In genomic region chr1:21331752-21332480, GRCh38 we compare ENCODE assay signal across 8 cellular contexts. TPM values are rescaled to one million over a fixed set of nuclear protein-coding genes. Genes with fewer than 3 reads are reported as not detected.
DNase-seq lines count a peak whose midpoint lies in the region; ATAC-seq, FAIRE-seq and TF ChIP-seq lines count a peak whose summit lies in the region.
"Had no signal": no experiment of that assay in that cellular context is flagged by ENCODE, and none has a peak within 500 bp of the region (broad histone marks: within the 10 kb centered on the region; RNA-seq: fewer than 3 reads in every experiment).

No MANE protein-coding gene starts in this region.

- peaks cover 46% of the 10 kb centered on the region for H3F3A ChIP-seq in PC-9 (ENCODE audit: insufficient read depth, low read depth)

- H3K4me2 ChIP-seq in HCT116 (ENCODE audit: low read length) (peak overlapping the region; percentile 13; the same call in 1 of the 2 replicates), PC-9 (peak overlapping the region; percentile 19; the same call in 1 of the 2 replicates)

- H3K4me3 ChIP-seq in HCT116 (replicated peaks in 1 of 2; ENCODE audit: low read depth in 1 of 2, low read length in 2 of 2) (no peak overlapping the region), PC-9 (no peak overlapping the region), esophagus muscularis mucosa (no peak overlapping the region), small intestine (ENCODE audit: low read depth in 1 of 2, low read length in 2 of 2) (no peak overlapping the region)

- CTCF ChIA-PET in HCT116 (lab: Charles Lee) (interaction anchor here (1.3 kb wide), 1 partner anchor 62 kb away, joined by 3 read pairs; no protein-coding TSS in a partner anchor), PC-9 (lab: Charles Lee) (no interaction called here)

- H3K4me1 ChIP-seq in HCT116 (ENCODE audit: control insufficient read depth in 1 of 2, insufficient read depth in 2 of 2, low read length in 2 of 2) (peaks cover 72 to 79% of the 10 kb centered on the region in 2 experiments), PC-9 (replicated peaks; ENCODE audit: insufficient read depth) (peaks cover 87% of the 10 kb centered on the region), esophagus muscularis mucosa (peaks cover 66 to 91% (median 83%) of the 10 kb centered on the region in 4 donors), small intestine (ENCODE audit: control insufficient read depth in 2 of 2, insufficient read depth in 1 of 2, low read depth in 1 of 2, low read length in 1 of 2) (peaks cover 9 to 25% of the 10 kb centered on the region in 2 donors)

- ATAC-seq in HCT116: no peak

- FAIRE-seq in small intestine (lab: Jason Lieb, UNC): no peak

- intact Hi-C loops in HCT116 (cut with micrococcal nuclease) (no loop called here), PC-9 (cut with micrococcal nuclease; ENCODE audit: unreplicated experiment) (no loop called here), esophagus muscularis mucosa (cut with DNase I) (loop anchor here (5.0 kb wide), 1 partner anchor 40 kb away; the partner anchor contains the start of gene ECE1)

- H4K20me1 ChIP-seq in HCT116 (ENCODE audit: insufficient read depth) (no peaks in the 10 kb centered on the region), PC-9 (ENCODE audit: insufficient read depth) (no peaks in the 10 kb centered on the region)

- BruUV-seq in HCT116 (replicated peaks; lab: Mats Ljungman, UMichigan) (TSS peak; percentile 22), PC-9 (replicated peaks; lab: Mats Ljungman, UMichigan) (no TSS peak)

- DNase-seq in HCT116 (ENCODE audit: low read depth, low spot score): no peak
- DNase-seq in PC-9: no peak
- DNase-seq in esophagus muscularis mucosa (ENCODE audit: extremely low spot score): no peak
- peak; percentile 38 for DNase-seq in small intestine
- DNase-seq in NCI-H446 (lab: John Stamatoyannopoulos, UW): no peak
- DNase-seq in SW480 (ENCODE audit: low spot score): no peak
- no peak for DNase-seq in NK-92 (lab: John Stamatoyannopoulos, UW; ENCODE audit: unreplicated experiment)
- DNase-seq: NCI-H510A had no signal

- H3K79me2 ChIP-seq in HCT116 (ENCODE audit: insufficient read depth, low read length) (peaks cover 64% of the 10 kb centered on the region), PC-9 (ENCODE audit: low read depth) (peaks cover 59% of the 10 kb centered on the region)

- H3K36me3 ChIP-seq in HCT116 (ENCODE audit: control insufficient read depth in 1 of 2, insufficient read depth in 2 of 2, low read length in 2 of 2): no peaks in the 10 kb centered on the region
- H3K36me3 ChIP-seq in PC-9 (ENCODE audit: low read depth): no peaks in the 10 kb centered on the region
- peaks cover 0 to 9% (median 0%) of the 10 kb centered on the region in 4 donors for H3K36me3 ChIP-seq in esophagus muscularis mucosa
- no peaks in the 10 kb centered on the region for H3K36me3 ChIP-seq in small intestine (ENCODE audit: control insufficient read depth in 2 of 2, insufficient read depth in 2 of 2, low read length in 2 of 2)

- H2AFZ ChIP-seq in HCT116 (ENCODE audit: low read depth, low read length, poor library complexity, severe bottlenecking) (no peak overlapping the region), PC-9 (no peak overlapping the region)

- TF ChIP-seq EP300 in esophagus muscularis mucosa (IDR thresholded peaks at IDR 0.05): no peak

- TF ChIP-seq RAD21 in HCT116 (IDR thresholded peaks at IDR 0.05; ENCODE audit: low read depth): no peak

- H3K27me3 ChIP-seq in HCT116 (ENCODE audit: insufficient read depth, low read length) (no peaks in the 10 kb centered on the region), PC-9 (ENCODE audit: insufficient read depth, low read depth) (no peaks in the 10 kb centered on the region), esophagus muscularis mucosa (no peaks in the 10 kb centered on the region), small intestine (ENCODE audit: control insufficient read depth in 2 of 2, insufficient read depth in 2 of 2, low read length in 2 of 2) (no peaks in the 10 kb centered on the region)

- no peaks in the 10 kb centered on the region for H3K9me2 ChIP-seq in HCT116 (ENCODE audit: insufficient read depth)
- H3K9me2 ChIP-seq in PC-9 (ENCODE audit: insufficient read depth): no peaks in the 10 kb centered on the region

- H3K27ac ChIP-seq in HCT116 (ENCODE audit: low read depth, low read length) (no peak overlapping the region), PC-9 (0 out of 2 replicates have a peak overlapping the region, but pooled peaks have one; percentile 16), esophagus muscularis mucosa (replicated peaks in 1 of 4) (peak overlapping the region; percentile 43 to 70 (median 54)), small intestine (ENCODE audit: low read depth in 1 of 2, low read length in 1 of 2) (peak overlapping the region; percentile 8 to 42)

- TF ChIP-seq POLR2A in HCT116 (IDR thresholded peaks at IDR 0.05; ENCODE audit: borderline replicate concordance, extremely low read depth, insufficient read depth, insufficient read length) (no peak), esophagus muscularis mucosa (IDR thresholded peaks at IDR 0.05; ENCODE audit: low read depth) (no peak)

- RAD21 ChIA-PET in HCT116 (lab: Charles Lee; ENCODE audit: low non-redundant PET in 1 of 2, low total read pairs in 2 of 2, uncharacterized antibody in 2 of 2, unreplicated experiment in 2 of 2): no interaction called here

- TF ChIP-seq CTCF in HCT116 (IDR thresholded peaks at IDR 0.05 in 2 of 3, conservative IDR thresholded peaks at IDR 0.05 in 1 of 3; ENCODE audit: borderline replicate concordance in 1 of 3, insufficient read depth in 1 of 3, low read depth in 2 of 3, low read length in 2 of 3) (no peak), PC-9 (conservative IDR thresholded peaks at IDR 0.05) (no peak), esophagus muscularis mucosa (IDR thresholded peaks at IDR 0.05) (no peak)

- POLR2A ChIA-PET in HCT116 (lab: Charles Lee): interaction anchor here (0.5 kb wide), 1 partner anchor 178 kb away, joined by 3 read pairs; no protein-coding TSS in a partner anchor
- POLR2A ChIA-PET in PC-9 (lab: Charles Lee; ENCODE audit: unreplicated experiment): no interaction called here

- no peak overlapping the region for H3K9ac ChIP-seq in HCT116 (ENCODE audit: low read length)

- H3K9me3 ChIP-seq in HCT116 (ENCODE audit: control insufficient read depth in 1 of 2, insufficient read depth in 1 of 2, low read depth in 1 of 2, low read length in 2 of 2): no peaks in the 10 kb centered on the region
- no peaks in the 10 kb centered on the region for H3K9me3 ChIP-seq in PC-9 (ENCODE audit: insufficient read depth, low read depth)
- no peaks in the 10 kb centered on the region for H3K9me3 ChIP-seq in esophagus muscularis mucosa
- no peaks in the 10 kb centered on the region for H3K9me3 ChIP-seq in small intestine (ENCODE audit: control insufficient read depth, low read depth)

- 54% methylated on average over 9 of the region's 9 CpGs for WGBS in esophagus muscularis mucosa
- 37 to 50% (median 38%) methylated on average over 9 of the region's 9 CpGs for WGBS in small intestine, 3 donors

TF ChIP-seq in HCT116, 20 proteins besides CTCF, POLR2A, EP300 and RAD21:
- TF ChIP-seq EZH2 (IDR thresholded peaks at IDR 0.05): no peak
- TF ChIP-seq MAX (IDR thresholded peaks at IDR 0.05): no peak
- no peak for TF ChIP-seq REST (IDR thresholded peaks at IDR 0.05; ENCODE audit: low read depth)
- TF ChIP-seq ELF1 (IDR thresholded peaks at IDR 0.05; ENCODE audit: borderline replicate concordance, low read depth): no peak
- no peak for TF ChIP-seq YY1 (IDR thresholded peaks at IDR 0.05; ENCODE audit: extremely low read depth, insufficient replicate concordance, low read depth, low read length)
- no peak for TF ChIP-seq SIN3A (IDR thresholded peaks at IDR 0.05; ENCODE audit: low read depth)
- no peak for TF ChIP-seq FOSL1 (IDR thresholded peaks at IDR 0.05; ENCODE audit: low read depth)
- TF ChIP-seq TCF7L2 (IDR thresholded peaks at IDR 0.05; ENCODE audit: borderline replicate concordance, extremely low read depth, insufficient read depth, insufficient read length): no peak
- no peak for TF ChIP-seq ZFX (IDR thresholded peaks at IDR 0.05)
- TF ChIP-seq POLR2AphosphoS5 (IDR thresholded peaks at IDR 0.05; ENCODE audit: low read depth, low read length): no peak
- TF ChIP-seq CBX3 (IDR thresholded peaks at IDR 0.05; ENCODE audit: low read depth): no peak

RNA-seq across cellular contexts. Expression of gene ECE1, which starts 41.7 kb away (rescaled TPM):
- total RNA-seq in HCT116 (2021; ENCODE audit: unreplicated experiment) (66.8 TPM), PC-9 (2021) (80.8 and 82.1 TPM in 2 replicates), esophagus muscularis mucosa (100 to 1,000 TPM in 1 of 4 donors, 10 to 100 TPM in 3; 53.6 to 101 (median 80.7) TPM)
- 64.9 and 72.0 TPM in 2 replicates for polyA plus RNA-seq in HCT116 (2012)
- polyA plus RNA-seq in small intestine: 10 to 100 TPM; 20.8 to 58.1 (median 22.7) TPM
